ENCODE assay signal across 33 cellular contexts in the genomic region with DNA sequence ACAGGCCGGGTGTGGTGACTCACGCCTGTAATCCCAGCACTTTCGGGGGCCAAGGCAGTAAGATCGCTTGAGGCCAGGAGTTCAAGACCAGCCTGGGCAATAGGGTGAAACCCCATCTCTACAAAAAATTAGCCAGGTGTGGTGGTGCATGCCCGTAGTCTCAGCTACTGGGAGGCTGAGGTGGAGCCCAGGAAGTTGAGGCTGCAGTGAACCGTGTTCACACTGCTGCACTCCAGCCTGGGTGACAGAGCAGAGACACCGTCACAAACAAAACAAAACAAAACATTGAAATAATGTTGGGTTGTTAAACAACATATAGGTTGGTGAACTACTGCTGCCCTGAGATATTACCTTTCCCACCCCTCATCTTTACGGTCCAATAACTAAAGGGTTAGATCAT.
"Had no signal": no experiment of that assay in that cellular context is flagged by ENCODE, and none has a peak within 500 bp of the region (broad histone marks: within the 10 kb centered on the region; RNA-seq: fewer than 3 reads in every experiment).

No MANE protein-coding gene starts in this region.

- DNase-seq: Kasumi-1, MG63, MM.1S, MV-4-11, NCI-H1048, NCI-H1092, NCI-H1092 treated with DMSO at 0.1 percent for 48 hours, NCI-H1105, NCI-H1105 treated with DMSO at 0.1 percent for 48 hours, NCI-H1417, NCI-H1417 treated with DMSO at 0.1 percent for 48 hours, NCI-H1436, NCI-H1436 treated with DMSO at 0.1 percent for 48 hours, NCI-H146, NCI-H1694, NCI-H1694 treated with DMSO at 0.1 percent for 48 hours, NCI-H187, NCI-H187 treated with DMSO at 0.1 percent for 48 hours, NCI-H1930, NCI-H2029, NCI-H2029 treated with DMSO at 0.1 percent for 48 hours, NCI-H2081, NCI-H2081 treated with DMSO at 0.1 percent for 48 hours, NCI-H2107, NCI-H2171, NCI-H2171 treated with DMSO at 0.1 percent for 48 hours, NCI-H2227 treated with DMSO at 0.1 percent for 48 hours, NCI-H226, NCI-H345, NCI-H446, NCI-H446 treated with DMSO at 0.1 percent for 48 hours, NCI-H510A had no signal

- H3K4me3 ChIP-seq: MG63 had no signal

- H3K9me3 ChIP-seq: MG63 had no signal

- H3K36me3 ChIP-seq: MG63 had no signal

- H3K27me3 ChIP-seq: MG63 had no signal

- H3K9ac ChIP-seq: KMS-11 had no signal

- H3K27ac ChIP-seq: KMS-11 had no signal
